Comparison of ENCODE assay signal across 2 cellular contexts in the genomic region with DNA sequence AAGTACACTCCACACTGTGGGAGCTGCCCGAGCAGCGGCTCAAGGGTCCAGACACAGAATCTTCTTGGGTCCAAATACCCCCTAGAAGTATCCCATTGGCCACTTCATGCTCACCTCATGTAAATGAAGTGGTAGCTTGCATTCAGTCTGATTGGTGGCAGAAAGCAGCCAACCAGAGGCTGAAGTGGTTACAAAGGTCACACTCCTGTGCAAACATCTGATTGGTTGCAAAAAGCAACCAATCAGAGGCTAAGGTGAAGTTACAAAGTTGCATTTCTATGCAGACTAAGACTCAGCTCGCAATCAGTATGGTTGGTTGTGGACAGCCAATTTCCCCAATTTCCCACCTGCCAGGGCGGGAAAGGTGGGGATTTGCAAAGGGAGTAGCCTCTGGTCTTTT.
TF ChIP-seq lines count a peak whose summit lies in the region.

No MANE protein-coding gene starts in this region.

TF ChIP-seq in HCT116, 20 proteins besides CTCF, POLR2A, EP300 and RAD21 (continued from another document):
- TF ChIP-seq, protein P1, sequence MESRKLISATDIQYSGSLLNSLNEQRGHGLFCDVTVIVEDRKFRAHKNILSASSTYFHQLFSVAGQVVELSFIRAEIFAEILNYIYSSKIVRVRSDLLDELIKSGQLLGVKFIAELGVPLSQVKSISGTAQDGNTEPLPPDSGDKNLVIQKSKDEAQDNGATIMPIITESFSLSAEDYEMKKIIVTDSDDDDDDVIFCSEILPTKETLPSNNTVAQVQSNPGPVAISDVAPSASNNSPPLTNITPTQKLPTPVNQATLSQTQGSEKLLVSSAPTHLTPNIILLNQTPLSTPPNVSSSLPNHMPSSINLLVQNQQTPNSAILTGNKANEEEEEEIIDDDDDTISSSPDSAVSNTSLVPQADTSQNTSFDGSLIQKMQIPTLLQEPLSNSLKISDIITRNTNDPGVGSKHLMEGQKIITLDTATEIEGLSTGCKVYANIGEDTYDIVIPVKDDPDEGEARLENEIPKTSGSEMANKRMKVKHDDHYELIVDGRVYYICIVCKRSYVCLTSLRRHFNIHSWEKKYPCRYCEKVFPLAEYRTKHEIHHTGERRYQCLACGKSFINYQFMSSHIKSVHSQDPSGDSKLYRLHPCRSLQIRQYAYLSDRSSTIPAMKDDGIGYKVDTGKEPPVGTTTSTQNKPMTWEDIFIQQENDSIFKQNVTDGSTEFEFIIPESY (IDR thresholded peaks at IDR 0.05; ENCODE audit: extremely low read depth, insufficient replicate concordance, low read length), result no peak
- TF ChIP-seq, protein P2, sequence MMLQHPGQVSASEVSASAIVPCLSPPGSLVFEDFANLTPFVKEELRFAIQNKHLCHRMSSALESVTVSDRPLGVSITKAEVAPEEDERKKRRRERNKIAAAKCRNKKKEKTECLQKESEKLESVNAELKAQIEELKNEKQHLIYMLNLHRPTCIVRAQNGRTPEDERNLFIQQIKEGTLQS (IDR thresholded peaks at IDR 0.05), result no peak
- TF ChIP-seq ZNF274 (IDR thresholded peaks at IDR 0.05; ENCODE audit: low read depth, low read length) (no peak), YY1 (IDR thresholded peaks at IDR 0.05; ENCODE audit: extremely low read depth, insufficient replicate concordance, low read depth, low read length) (no peak), EGR1 (IDR thresholded peaks at IDR 0.05; ENCODE audit: low read depth) (no peak), SIN3A (IDR thresholded peaks at IDR 0.05; ENCODE audit: low read depth) (no peak)
- TF ChIP-seq, protein P3, sequence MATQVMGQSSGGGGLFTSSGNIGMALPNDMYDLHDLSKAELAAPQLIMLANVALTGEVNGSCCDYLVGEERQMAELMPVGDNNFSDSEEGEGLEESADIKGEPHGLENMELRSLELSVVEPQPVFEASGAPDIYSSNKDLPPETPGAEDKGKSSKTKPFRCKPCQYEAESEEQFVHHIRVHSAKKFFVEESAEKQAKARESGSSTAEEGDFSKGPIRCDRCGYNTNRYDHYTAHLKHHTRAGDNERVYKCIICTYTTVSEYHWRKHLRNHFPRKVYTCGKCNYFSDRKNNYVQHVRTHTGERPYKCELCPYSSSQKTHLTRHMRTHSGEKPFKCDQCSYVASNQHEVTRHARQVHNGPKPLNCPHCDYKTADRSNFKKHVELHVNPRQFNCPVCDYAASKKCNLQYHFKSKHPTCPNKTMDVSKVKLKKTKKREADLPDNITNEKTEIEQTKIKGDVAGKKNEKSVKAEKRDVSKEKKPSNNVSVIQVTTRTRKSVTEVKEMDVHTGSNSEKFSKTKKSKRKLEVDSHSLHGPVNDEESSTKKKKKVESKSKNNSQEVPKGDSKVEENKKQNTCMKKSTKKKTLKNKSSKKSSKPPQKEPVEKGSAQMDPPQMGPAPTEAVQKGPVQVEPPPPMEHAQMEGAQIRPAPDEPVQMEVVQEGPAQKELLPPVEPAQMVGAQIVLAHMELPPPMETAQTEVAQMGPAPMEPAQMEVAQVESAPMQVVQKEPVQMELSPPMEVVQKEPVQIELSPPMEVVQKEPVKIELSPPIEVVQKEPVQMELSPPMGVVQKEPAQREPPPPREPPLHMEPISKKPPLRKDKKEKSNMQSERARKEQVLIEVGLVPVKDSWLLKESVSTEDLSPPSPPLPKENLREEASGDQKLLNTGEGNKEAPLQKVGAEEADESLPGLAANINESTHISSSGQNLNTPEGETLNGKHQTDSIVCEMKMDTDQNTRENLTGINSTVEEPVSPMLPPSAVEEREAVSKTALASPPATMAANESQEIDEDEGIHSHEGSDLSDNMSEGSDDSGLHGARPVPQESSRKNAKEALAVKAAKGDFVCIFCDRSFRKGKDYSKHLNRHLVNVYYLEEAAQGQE (IDR thresholded peaks at IDR 0.05; ENCODE audit: low read depth), result no peak

TF ChIP-seq in SK-N-SH treated with all-trans-retinoic acid at 6 μM for 48 hours, 23 proteins besides CTCF, POLR2A, EP300 and RAD21 (continued from another document):
- TF ChIP-seq, protein P4, sequence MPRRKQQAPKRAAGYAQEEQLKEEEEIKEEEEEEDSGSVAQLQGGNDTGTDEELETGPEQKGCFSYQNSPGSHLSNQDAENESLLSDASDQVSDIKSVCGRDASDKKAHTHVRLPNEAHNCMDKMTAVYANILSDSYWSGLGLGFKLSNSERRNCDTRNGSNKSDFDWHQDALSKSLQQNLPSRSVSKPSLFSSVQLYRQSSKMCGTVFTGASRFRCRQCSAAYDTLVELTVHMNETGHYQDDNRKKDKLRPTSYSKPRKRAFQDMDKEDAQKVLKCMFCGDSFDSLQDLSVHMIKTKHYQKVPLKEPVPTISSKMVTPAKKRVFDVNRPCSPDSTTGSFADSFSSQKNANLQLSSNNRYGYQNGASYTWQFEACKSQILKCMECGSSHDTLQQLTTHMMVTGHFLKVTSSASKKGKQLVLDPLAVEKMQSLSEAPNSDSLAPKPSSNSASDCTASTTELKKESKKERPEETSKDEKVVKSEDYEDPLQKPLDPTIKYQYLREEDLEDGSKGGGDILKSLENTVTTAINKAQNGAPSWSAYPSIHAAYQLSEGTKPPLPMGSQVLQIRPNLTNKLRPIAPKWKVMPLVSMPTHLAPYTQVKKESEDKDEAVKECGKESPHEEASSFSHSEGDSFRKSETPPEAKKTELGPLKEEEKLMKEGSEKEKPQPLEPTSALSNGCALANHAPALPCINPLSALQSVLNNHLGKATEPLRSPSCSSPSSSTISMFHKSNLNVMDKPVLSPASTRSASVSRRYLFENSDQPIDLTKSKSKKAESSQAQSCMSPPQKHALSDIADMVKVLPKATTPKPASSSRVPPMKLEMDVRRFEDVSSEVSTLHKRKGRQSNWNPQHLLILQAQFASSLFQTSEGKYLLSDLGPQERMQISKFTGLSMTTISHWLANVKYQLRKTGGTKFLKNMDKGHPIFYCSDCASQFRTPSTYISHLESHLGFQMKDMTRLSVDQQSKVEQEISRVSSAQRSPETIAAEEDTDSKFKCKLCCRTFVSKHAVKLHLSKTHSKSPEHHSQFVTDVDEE (CRISPR knock-in tag; IDR thresholded peaks at IDR 0.05), result no peak
- no peak for TF ChIP-seq ZFP30 (CRISPR knock-in tag; IDR thresholded peaks at IDR 0.05)
